ENCODE assay signal across 8 cellular contexts in the genomic region with DNA sequence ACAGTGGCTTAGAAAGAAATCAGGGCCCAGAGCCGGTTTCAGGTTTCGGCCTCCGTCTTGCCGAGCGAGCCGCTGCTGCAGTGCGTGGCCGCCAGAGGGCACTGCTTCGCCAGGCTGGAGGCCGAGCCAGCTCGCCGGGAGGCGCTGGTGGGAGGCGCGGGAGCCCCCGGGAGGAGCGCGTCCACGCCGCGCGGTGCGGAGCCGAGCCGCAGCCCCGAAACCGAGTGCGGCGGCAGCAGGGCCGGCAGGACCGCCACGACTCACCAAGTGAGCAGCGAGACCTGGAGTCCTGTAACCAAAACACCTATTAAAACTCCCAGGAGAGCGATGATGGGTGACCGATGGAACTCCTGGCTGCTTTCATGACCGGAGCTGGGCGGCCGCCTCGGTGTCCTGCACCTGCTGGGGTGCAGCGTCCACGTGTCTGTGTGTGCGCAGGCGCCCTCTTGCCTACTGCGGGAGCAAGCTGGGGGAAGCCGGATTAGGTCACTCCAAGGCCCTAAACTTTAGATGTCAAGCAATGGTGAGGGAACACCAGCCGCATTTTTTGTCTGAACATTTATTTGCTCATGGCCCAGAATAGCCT.
DNase-seq lines count a peak whose midpoint lies in the region; ATAC-seq, FAIRE-seq and TF ChIP-seq lines count a peak whose summit lies in the region.

No MANE protein-coding gene starts in this region.

- H3K4me1 Mint-ChIP-seq in progenitor cell of endocrine pancreas (ENCODE audit: low read depth): peaks cover 3% of the 10 kb centered on the region

- H3K9me2 ChIP-seq in SU-DHL-6 (replicated peaks; ENCODE audit: insufficient read depth, low read length): no peaks in the 10 kb centered on the region

- H3K9ac ChIP-seq in SU-DHL-6 (ENCODE audit: low read length): no peak overlapping the region
- H3K9ac ChIP-seq in adipocyte (ENCODE audit: low read length): peak overlapping the region; percentile 63

- H3K27ac Mint-ChIP-seq in progenitor cell of endocrine pancreas: no peak overlapping the region

- TF ChIP-seq CTCF in SU-DHL-6 (IDR thresholded peaks at IDR 0.05; ENCODE audit: insufficient read depth, low read length, poor library complexity, severe bottlenecking): peak; percentile 89
- TF ChIP-seq CTCF in heart right ventricle (IDR thresholded peaks at IDR 0.05): peak; percentile 96 to 99 (median 99)
- peak; percentile 100 for TF ChIP-seq CTCF in progenitor cell of endocrine pancreas (IDR thresholded peaks at IDR 0.05; ENCODE audit: unreplicated experiment)

- H3K27ac ChIP-seq in SU-DHL-6 (ENCODE audit: low read depth, low read length) (no peak overlapping the region), heart right ventricle (peak overlapping the region in 2 of 10 donors; percentile 8 to 52)

- peak; percentile 48 for DNase-seq in DMS153 (lab: John Stamatoyannopoulos, UW)
- DNase-seq in Kasumi-1 (lab: John Stamatoyannopoulos, UW): peak; percentile 3 to 31
- peak; percentile 91 for DNase-seq in adipocyte (ENCODE audit: low read depth)
- peak; percentile 63 to 83 for DNase-seq in heart right ventricle
- peak; percentile 82 for DNase-seq in progenitor cell of endocrine pancreas (ENCODE audit: low spot score, unreplicated experiment)
- DNase-seq in urothelium cell line (ENCODE audit: low spot score): peak; percentile 87

- peaks cover 41% of the 10 kb centered on the region for H3K27me3 Mint-ChIP-seq in progenitor cell of endocrine pancreas

- intact Hi-C loops in heart right ventricle (cut with DNase I): loop anchor here in 2 of 10 donors (5.0 kb wide), 2 partner anchors 383 to 387 kb away; no protein-coding TSS in a partner anchor

- FAIRE-seq in urothelium cell line (lab: Jason Lieb, UNC): peak; percentile 63

- no peaks in the 10 kb centered on the region for H3K9me3 ChIP-seq in SU-DHL-6 (ENCODE audit: insufficient read depth, low read length)
- H3K9me3 ChIP-seq in adipocyte (ENCODE audit: control insufficient read depth, low read length): no peaks in the 10 kb centered on the region
- peaks cover 0 to 3% (median 0%) of the 10 kb centered on the region in 11 donors for H3K9me3 ChIP-seq in heart right ventricle

- WGBS in heart right ventricle, 2 donors: 4 to 5% methylated on average over 46 of the region's 46 CpGs

- peak; percentile 85 for ATAC-seq in GM21529 (IDR thresholded peaks at IDR 0.05; ENCODE audit: unreplicated experiment)
- ATAC-seq in heart right ventricle: peak; percentile 81 to 90 (median 86)

- H3K36me3 Mint-ChIP-seq in progenitor cell of endocrine pancreas (ENCODE audit: insufficient read depth): peaks cover 4% of the 10 kb centered on the region

- H3K36me3 ChIP-seq in SU-DHL-6 (ENCODE audit: low read length) (no peaks in the 10 kb centered on the region), adipocyte (ENCODE audit: control insufficient read depth, insufficient read depth, low read length, severe bottlenecking) (no peaks in the 10 kb centered on the region), heart right ventricle (no peaks in the 10 kb centered on the region)

- H3K9me3 Mint-ChIP-seq in progenitor cell of endocrine pancreas (ENCODE audit: low read depth): peaks cover 5% of the 10 kb centered on the region

- no peaks in the 10 kb centered on the region for H3K79me2 ChIP-seq in SU-DHL-6 (ENCODE audit: insufficient read depth, low read length)

- H3K4me1 ChIP-seq in adipocyte (ENCODE audit: control insufficient read depth, insufficient read depth, low read length): peaks cover 3% of the 10 kb centered on the region
- H3K4me1 ChIP-seq in heart right ventricle: peaks cover 0 to 19% (median 4%) of the 10 kb centered on the region in 9 donors

- H3K4me3 Mint-ChIP-seq in progenitor cell of endocrine pancreas (ENCODE audit: low read depth): peak overlapping the region; percentile 64

- H3F3A ChIP-seq in SU-DHL-6 (ENCODE audit: insufficient read depth): no peaks in the 10 kb centered on the region

- H3K4me3 ChIP-seq in SU-DHL-6 (ENCODE audit: insufficient read depth, low read length, poor library complexity, severe bottlenecking) (no peak overlapping the region), adipocyte (ENCODE audit: low read length) (peak overlapping the region; percentile 79), heart right ventricle (peak overlapping the region; percentile 13 to 59 (median 53))

- H4K20me1 ChIP-seq in SU-DHL-6 (ENCODE audit: low read depth, low read length): no peaks in the 10 kb centered on the region

- H3K4me2 ChIP-seq in SU-DHL-6 (ENCODE audit: low read depth, low read length, poor library complexity, severe bottlenecking): peak overlapping the region; percentile 33

- H2AFZ ChIP-seq in SU-DHL-6 (ENCODE audit: low read depth, low read length, severe bottlenecking): no peak overlapping the region

- no peaks in the 10 kb centered on the region for H3K27me3 ChIP-seq in SU-DHL-6 (ENCODE audit: low read length)
- no peaks in the 10 kb centered on the region for H3K27me3 ChIP-seq in adipocyte (replicated peaks; ENCODE audit: control insufficient read depth, insufficient read depth, low read length)
- no peaks in the 10 kb centered on the region for H3K27me3 ChIP-seq in heart right ventricle

Comparison
In these comparisons a context has a peak if more than half of its experiments do, and no peak if none do; other contexts are left out.
1. DNase-seq: peak in every context shown above with its lines; median percentile 91 in adipocyte; 87 in urothelium cell line; 82 in progenitor cell of endocrine pancreas; 73 in heart right ventricle; 48 in DMS153; 17 in Kasumi-1.